16 cellular contexts compared by ENCODE assay signal in the genomic region with DNA sequence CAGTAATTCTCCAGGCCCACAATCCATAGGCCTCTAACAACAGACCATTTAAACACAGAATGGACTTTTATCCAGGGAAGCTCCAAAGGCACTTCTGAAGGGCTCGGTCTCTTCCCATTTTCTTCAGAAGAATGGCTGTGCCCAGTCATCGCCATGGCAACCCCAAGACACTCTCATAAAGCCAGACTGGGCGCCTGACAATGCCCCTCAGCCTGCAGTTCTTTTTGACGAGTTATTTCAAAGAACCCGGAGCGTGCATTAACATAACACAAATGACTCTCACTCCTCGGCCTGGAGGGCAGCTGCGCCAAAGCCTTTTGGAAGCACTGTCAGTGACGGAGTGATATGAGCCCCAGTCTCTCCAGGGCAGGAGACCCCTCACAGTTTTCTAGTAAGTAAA.
DNase-seq lines count a peak whose midpoint lies in the region; ATAC-seq and TF ChIP-seq lines count a peak whose summit lies in the region.
"Had no signal": no experiment of that assay in that cellular context is flagged by ENCODE, and none has a peak within 500 bp of the region (broad histone marks: within the 10 kb centered on the region; RNA-seq: fewer than 3 reads in every experiment).

No MANE protein-coding gene starts in this region.

- H3K4me3 Mint-ChIP-seq in activated CD8-positive, alpha-beta T cell treated with anti-CD3 and anti-CD28 coated beads for 36 hours = no peak overlapping the region
- H3K4me3 Mint-ChIP-seq in activated CD8-positive, alpha-beta T cell treated with anti-CD3 and anti-CD28 coated beads, Interleukin-2, amount 10 ng/mL, durations not matched to agents 7 days and 5 days = no peak overlapping the region
- no peak overlapping the region for H3K4me3 Mint-ChIP-seq in activated naive CD8-positive, alpha-beta T cell treated with anti-CD3 and anti-CD28 coated beads for 36 hours

- no peak overlapping the region for H3K4ac ChIP-seq in mesenchymal stem cell (ENCODE audit: low read depth in 1 of 2, low read length in 2 of 2)

- ATAC-seq in activated CD8-positive, alpha-beta T cell treated with anti-CD3 and anti-CD28 coated beads for 36 hours = no peak
- no peak for ATAC-seq in activated CD8-positive, alpha-beta T cell treated with anti-CD3 and anti-CD28 coated beads, Interleukin-2, amount 10 ng/mL, durations not matched to agents 7 days and 5 days
- ATAC-seq: gastrocnemius medialis, HCT116, K562, left colon, psoas muscle had no signal

- no peaks in the 10 kb centered on the region for H3K27me3 ChIP-seq in mesenchymal stem cell (ENCODE audit: control insufficient read depth in 1 of 2, insufficient read depth in 1 of 2, low read length in 2 of 2)
- H3K27me3 ChIP-seq: gastrocnemius medialis had no signal

- no peak overlapping the region for H3K23ac ChIP-seq in mesenchymal stem cell (ENCODE audit: low read length in 2 of 2)

- H3K9me3 ChIP-seq in mesenchymal stem cell (ENCODE audit: control insufficient read depth, low read length) = no peaks in the 10 kb centered on the region
- H3K9me3 ChIP-seq: gastrocnemius medialis, psoas muscle had no signal

- H2AFZ ChIP-seq in mesenchymal stem cell (ENCODE audit: low read depth, low read length) = no peak overlapping the region

- no peak overlapping the region for H3K4me2 ChIP-seq in mesenchymal stem cell (ENCODE audit: low read length, poor library complexity, severe bottlenecking)

- TF ChIP-seq CTCF in activated CD8-positive, alpha-beta T cell treated with anti-CD3 and anti-CD28 coated beads for 36 hours (IDR thresholded peaks at IDR 0.05) = no peak

- CTCF ChIA-PET in activated CD8-positive, alpha-beta T cell treated with anti-CD3 and anti-CD28 coated beads for 36 hours (lab: Charles Lee) = no interaction called here
- CTCF ChIA-PET in activated CD8-positive, alpha-beta T cell treated with anti-CD3 and anti-CD28 coated beads, Interleukin-2, amount 10 ng/mL, durations not matched to agents 7 days and 5 days (lab: Charles Lee) = no interaction called here

- intact Hi-C loops in activated CD8-positive, alpha-beta T cell treated with anti-CD3 and anti-CD28 coated beads for 36 hours (cut with micrococcal nuclease) = no loop called here

- H3K4me1 ChIP-seq in mesenchymal stem cell (ENCODE audit: control insufficient read depth, insufficient read depth, low read depth, low read length) = peaks cover 29% of the 10 kb centered on the region

- H3K9ac ChIP-seq in mesenchymal stem cell (ENCODE audit: low read length) = no peak overlapping the region

- no peak overlapping the region for H2BK120ac ChIP-seq in mesenchymal stem cell (ENCODE audit: low read depth, low read length)

- H4K91ac ChIP-seq in mesenchymal stem cell (ENCODE audit: low read length) = no peak overlapping the region

- peaks cover 29% of the 10 kb centered on the region for H3K4me1 Mint-ChIP-seq in activated CD8-positive, alpha-beta T cell treated with anti-CD3 and anti-CD28 coated beads for 36 hours (ENCODE audit: low read depth)
- peaks cover 23% of the 10 kb centered on the region for H3K4me1 Mint-ChIP-seq in activated CD8-positive, alpha-beta T cell treated with anti-CD3 and anti-CD28 coated beads, Interleukin-2, amount 10 ng/mL, durations not matched to agents 7 days and 5 days (ENCODE audit: low read depth)
- H3K4me1 Mint-ChIP-seq in activated naive CD8-positive, alpha-beta T cell treated with anti-CD3 and anti-CD28 coated beads for 36 hours = peaks cover 35% of the 10 kb centered on the region

- no peak overlapping the region for H2AK5ac ChIP-seq in mesenchymal stem cell (ENCODE audit: low read length, severe bottlenecking)

- no peak overlapping the region for H3K14ac ChIP-seq in mesenchymal stem cell (ENCODE audit: low read length in 2 of 2)

- peak overlapping the region; percentile 4 for H2BK15ac ChIP-seq in mesenchymal stem cell (ENCODE audit: low read depth, poor library complexity, severe bottlenecking)

- 95% methylated on average over 9 of the region's 9 CpGs for WGBS in mesenchymal stem cell

- H3K27ac ChIP-seq in mesenchymal stem cell (ENCODE audit: low read length, poor library complexity, severe bottlenecking) (no peak overlapping the region), substantia nigra (ENCODE audit: low read depth, low read length, poor library complexity, severe bottlenecking) (peak overlapping the region; percentile 63)
- H3K27ac ChIP-seq: gastrocnemius medialis, psoas muscle, WERI-Rb-1 had no signal

- H3K27me3 Mint-ChIP-seq in activated CD8-positive, alpha-beta T cell treated with anti-CD3 and anti-CD28 coated beads for 36 hours = no peaks in the 10 kb centered on the region
- H3K27me3 Mint-ChIP-seq in activated CD8-positive, alpha-beta T cell treated with anti-CD3 and anti-CD28 coated beads, Interleukin-2, amount 10 ng/mL, durations not matched to agents 7 days and 5 days (ENCODE audit: low read depth) = no peaks in the 10 kb centered on the region
- H3K27me3 Mint-ChIP-seq in activated naive CD8-positive, alpha-beta T cell treated with anti-CD3 and anti-CD28 coated beads for 36 hours = no peaks in the 10 kb centered on the region

- peaks cover 3% of the 10 kb centered on the region for H3K79me1 ChIP-seq in mesenchymal stem cell (replicated peaks; ENCODE audit: low read length, poor library complexity, severe bottlenecking)

- peak overlapping the region; percentile 64 for H3K27ac Mint-ChIP-seq in activated CD8-positive, alpha-beta T cell treated with anti-CD3 and anti-CD28 coated beads for 36 hours
- no peak overlapping the region for H3K27ac Mint-ChIP-seq in activated CD8-positive, alpha-beta T cell treated with anti-CD3 and anti-CD28 coated beads, Interleukin-2, amount 10 ng/mL, durations not matched to agents 7 days and 5 days
- H3K27ac Mint-ChIP-seq in activated naive CD8-positive, alpha-beta T cell treated with anti-CD3 and anti-CD28 coated beads for 36 hours = peak overlapping the region; percentile 3

- H2BK5ac ChIP-seq in mesenchymal stem cell (ENCODE audit: low read depth, low read length, poor library complexity, severe bottlenecking) = no peak overlapping the region

- no peak for DNase-seq in activated CD8-positive, alpha-beta T cell treated with anti-CD3 and anti-CD28 coated beads for 36 hours
- no peak for DNase-seq in activated CD8-positive, alpha-beta T cell treated with anti-CD3 and anti-CD28 coated beads, Interleukin-2, amount 10 ng/mL, durations not matched to agents 7 days and 5 days
- DNase-seq in activated naive CD8-positive, alpha-beta T cell treated with anti-CD3 and anti-CD28 coated beads for 36 hours = no peak
- DNase-seq in mesenchymal stem cell (no peak), substantia nigra (lab: John Stamatoyannopoulos, UW) (peak in 8 of 49 donors; percentile 18 to 56 (median 36)), HPDE6-E6E7 (ENCODE audit: extremely low spot score) (no peak), NCI-H774 (lab: John Stamatoyannopoulos, UW) (no peak)
- no peak for DNase-seq in activated CD8-positive, alpha-beta memory T cell treated with anti-CD3 and anti-CD28 coated beads, Interleukin-2, amount 50 U/mL, for 4 hours
- DNase-seq: psoas muscle; stimulated activated CD4-positive, alpha-beta T cell treated with anti-CD3 and anti-CD28 coated beads, Interleukin-4, amount 100 ng/mL, for 24 hours; WERI-Rb-1 had no signal

- H3K4me3 ChIP-seq in mesenchymal stem cell (ENCODE audit: insufficient read depth in 1 of 2, low read depth in 1 of 2, low read length in 2 of 2) = no peak overlapping the region
- H3K4me3 ChIP-seq: coronary artery, gastrocnemius medialis, K562, psoas muscle had no signal

- no peak overlapping the region for H2BK12ac ChIP-seq in mesenchymal stem cell (ENCODE audit: low read length in 2 of 2)

- H3K36me3 Mint-ChIP-seq in activated CD8-positive, alpha-beta T cell treated with anti-CD3 and anti-CD28 coated beads for 36 hours (ENCODE audit: low read depth) = peaks cover 22% of the 10 kb centered on the region
- peaks cover 37% of the 10 kb centered on the region for H3K36me3 Mint-ChIP-seq in activated CD8-positive, alpha-beta T cell treated with anti-CD3 and anti-CD28 coated beads, Interleukin-2, amount 10 ng/mL, durations not matched to agents 7 days and 5 days (ENCODE audit: low read depth)
- H3K36me3 Mint-ChIP-seq in activated naive CD8-positive, alpha-beta T cell treated with anti-CD3 and anti-CD28 coated beads for 36 hours = peaks cover 25% of the 10 kb centered on the region

- peaks cover 5% of the 10 kb centered on the region for H3K9me3 Mint-ChIP-seq in activated CD8-positive, alpha-beta T cell treated with anti-CD3 and anti-CD28 coated beads for 36 hours
- no peaks in the 10 kb centered on the region for H3K9me3 Mint-ChIP-seq in activated CD8-positive, alpha-beta T cell treated with anti-CD3 and anti-CD28 coated beads, Interleukin-2, amount 10 ng/mL, durations not matched to agents 7 days and 5 days (ENCODE audit: insufficient read depth)
- peaks cover 4% of the 10 kb centered on the region for H3K9me3 Mint-ChIP-seq in activated naive CD8-positive, alpha-beta T cell treated with anti-CD3 and anti-CD28 coated beads for 36 hours

- peaks cover 47 to 66% of the 10 kb centered on the region in 2 experiments for H3K36me3 ChIP-seq in mesenchymal stem cell (ENCODE audit: control insufficient read depth in 1 of 2, insufficient read depth in 2 of 2, low read depth in 1 of 2, low read length in 2 of 2)
- H3K36me3 ChIP-seq: gastrocnemius medialis, WERI-Rb-1 had no signal

- POLR2A ChIA-PET in activated CD8-positive, alpha-beta T cell treated with anti-CD3 and anti-CD28 coated beads for 36 hours (lab: Charles Lee) = no interaction called here
- POLR2A ChIA-PET in activated CD8-positive, alpha-beta T cell treated with anti-CD3 and anti-CD28 coated beads, Interleukin-2, amount 10 ng/mL, durations not matched to agents 7 days and 5 days (lab: Charles Lee) = no interaction called here

- H3K18ac ChIP-seq in mesenchymal stem cell (ENCODE audit: low read depth in 1 of 2, low read length in 2 of 2) = no peak overlapping the region

- H4K8ac ChIP-seq in mesenchymal stem cell (ENCODE audit: low read length) = no peak overlapping the region
